In genomic region chr2:235206399-235206798, GRCh38 we compare ENCODE assay signal across 26 cellular contexts.
"Had no signal": no experiment of that assay in that cellular context is flagged by ENCODE, and none has a peak within 500 bp of the region (broad histone marks: within the 10 kb centered on the region; RNA-seq: fewer than 3 reads in every experiment).

No MANE protein-coding gene starts in this region.

- H3K4me3 ChIP-seq: cardiac muscle cell, K562 had no signal

- H3K27ac ChIP-seq: brain microvascular endothelial cell, cardiac muscle cell, VCaP had no signal

- H3K27me3 ChIP-seq: brain microvascular endothelial cell, cardiac muscle cell had no signal

- ATAC-seq: activated T-helper 17 cell treated with anti-CD3 and anti-CD28 coated beads, Interleukin-2, amount 50 U/mL, for 72 hours; K562; Panc1; T-helper 17 cell had no signal

- DNase-seq: activated CD4-positive, alpha-beta memory T cell treated with anti-CD3 and anti-CD28 coated beads, Interleukin-2, amount 10 ng/mL, durations not matched to agents 7 days and 5 days; activated CD4-positive, alpha-beta T cell treated with anti-CD3 and anti-CD28 coated beads, Interleukin-2, amount 50 U/mL, for 1 hour; activated CD4-positive, CD25-positive, alpha-beta regulatory T cell; activated gamma-delta T cell; activated naive CD4-positive, alpha-beta T cell treated with anti-CD3 and anti-CD28 coated beads for 36 hours; activated T-cell treated with anti-CD3 and anti-CD28 coated beads for 4 hours; activated T-cell treated with anti-CD3 and anti-CD28 coated beads, Interleukin-2, amount 50 U/mL, for 48 hours; brain microvascular endothelial cell; Kasumi-1; NCI-H1092; NCI-H1930; NCI-H2171 treated with DMSO at 0.1 percent for 48 hours; NCI-H226; NCI-H510A; NCI-H526 treated with DMSO at 0.1 percent for 48 hours; NCI-H82; NK-92 treated with Interleukin-12 subunit alpha and Interleukin-12 subunit beta, amount 100 ng/mL, for 24 hours; OCI-M1; SHP77; T-helper 17 cell; T-helper 9 cell had no signal

- H3K36me3 ChIP-seq: brain microvascular endothelial cell, cardiac muscle cell had no signal
